1 cellular context compared by ENCODE assay signal in the genomic region with DNA sequence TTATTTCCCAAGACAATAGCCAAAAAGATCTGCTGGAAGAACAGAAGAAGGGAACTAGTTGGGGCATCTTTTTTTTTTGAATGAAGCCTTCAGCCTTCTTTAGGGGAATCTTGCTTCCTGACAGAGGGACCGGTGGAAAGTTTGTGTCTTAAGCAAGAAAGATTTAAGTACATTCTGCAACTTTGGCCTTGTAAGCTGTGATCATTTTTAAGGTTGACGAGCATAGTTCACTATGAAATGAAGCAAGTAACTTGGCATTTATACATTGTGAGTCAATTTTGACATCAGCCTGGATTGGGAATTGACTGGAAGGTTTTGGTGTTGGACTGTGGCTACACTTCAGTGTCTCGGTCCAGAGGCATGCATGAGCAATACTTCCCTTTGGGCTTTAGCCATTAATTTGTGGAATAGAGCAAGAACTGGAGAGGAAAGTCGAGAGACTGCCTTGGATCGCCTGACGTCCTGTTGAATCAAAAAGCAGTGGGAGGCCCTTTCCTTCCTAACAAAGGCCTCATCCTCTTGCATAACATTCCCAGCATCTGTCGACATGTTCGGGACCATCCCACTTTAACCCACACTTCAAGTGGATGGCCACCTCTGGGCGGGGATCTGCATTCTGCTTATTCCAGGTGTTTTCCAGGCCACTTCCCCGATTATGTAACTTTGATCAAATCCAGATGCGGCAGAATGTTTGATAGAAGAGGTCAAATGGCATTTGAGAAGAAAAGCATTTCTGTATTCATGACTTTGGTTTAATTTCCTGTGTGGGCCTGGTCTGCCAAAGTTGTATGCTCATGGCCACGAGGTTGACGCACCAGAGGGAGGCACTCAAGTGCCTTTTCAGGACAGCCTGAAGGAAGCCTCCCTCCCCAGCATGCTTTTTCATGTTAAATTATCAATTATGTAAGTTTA.
TF ChIP-seq lines count a peak whose summit lies in the region.

No MANE protein-coding gene starts in this region.

TF ChIP-seq in SK-N-SH, 30 proteins besides CTCF, POLR2A, EP300 and RAD21 (continued from another document):
- peak; percentile 62 for TF ChIP-seq MAX (IDR thresholded peaks at IDR 0.05; ENCODE audit: low read depth)
- TF ChIP-seq MXI1 (IDR thresholded peaks at IDR 0.05; ENCODE audit: low read depth, low read length): no peak
- peak; percentile 95 for TF ChIP-seq TCF12 (IDR thresholded peaks at IDR 0.05)
- TF ChIP-seq GATA2 (CRISPR knock-in tag; IDR thresholded peaks at IDR 0.05): no peak
- no peak for TF ChIP-seq RFX5 (IDR thresholded peaks at IDR 0.05; ENCODE audit: low read length)
- no peak; the same call in 1 of the 2 replicates for TF ChIP-seq USF1 (IDR thresholded peaks at IDR 0.05; ENCODE audit: borderline replicate concordance, low read depth)
- TF ChIP-seq, protein P1, sequence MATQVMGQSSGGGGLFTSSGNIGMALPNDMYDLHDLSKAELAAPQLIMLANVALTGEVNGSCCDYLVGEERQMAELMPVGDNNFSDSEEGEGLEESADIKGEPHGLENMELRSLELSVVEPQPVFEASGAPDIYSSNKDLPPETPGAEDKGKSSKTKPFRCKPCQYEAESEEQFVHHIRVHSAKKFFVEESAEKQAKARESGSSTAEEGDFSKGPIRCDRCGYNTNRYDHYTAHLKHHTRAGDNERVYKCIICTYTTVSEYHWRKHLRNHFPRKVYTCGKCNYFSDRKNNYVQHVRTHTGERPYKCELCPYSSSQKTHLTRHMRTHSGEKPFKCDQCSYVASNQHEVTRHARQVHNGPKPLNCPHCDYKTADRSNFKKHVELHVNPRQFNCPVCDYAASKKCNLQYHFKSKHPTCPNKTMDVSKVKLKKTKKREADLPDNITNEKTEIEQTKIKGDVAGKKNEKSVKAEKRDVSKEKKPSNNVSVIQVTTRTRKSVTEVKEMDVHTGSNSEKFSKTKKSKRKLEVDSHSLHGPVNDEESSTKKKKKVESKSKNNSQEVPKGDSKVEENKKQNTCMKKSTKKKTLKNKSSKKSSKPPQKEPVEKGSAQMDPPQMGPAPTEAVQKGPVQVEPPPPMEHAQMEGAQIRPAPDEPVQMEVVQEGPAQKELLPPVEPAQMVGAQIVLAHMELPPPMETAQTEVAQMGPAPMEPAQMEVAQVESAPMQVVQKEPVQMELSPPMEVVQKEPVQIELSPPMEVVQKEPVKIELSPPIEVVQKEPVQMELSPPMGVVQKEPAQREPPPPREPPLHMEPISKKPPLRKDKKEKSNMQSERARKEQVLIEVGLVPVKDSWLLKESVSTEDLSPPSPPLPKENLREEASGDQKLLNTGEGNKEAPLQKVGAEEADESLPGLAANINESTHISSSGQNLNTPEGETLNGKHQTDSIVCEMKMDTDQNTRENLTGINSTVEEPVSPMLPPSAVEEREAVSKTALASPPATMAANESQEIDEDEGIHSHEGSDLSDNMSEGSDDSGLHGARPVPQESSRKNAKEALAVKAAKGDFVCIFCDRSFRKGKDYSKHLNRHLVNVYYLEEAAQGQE (IDR thresholded peaks at IDR 0.05; ENCODE audit: low read depth, low read length): 0 out of 2 replicates have a peak, but pooled peaks have one; percentile 36
- TF ChIP-seq ZBTB33 (IDR thresholded peaks at IDR 0.05; ENCODE audit: borderline replicate concordance, low read depth): no peak
- no peak for TF ChIP-seq IRF3 (IDR thresholded peaks at IDR 0.05; ENCODE audit: low read depth, low read length)
- peak; percentile 12; the same call in 1 of the 2 replicates for TF ChIP-seq GABPA (IDR thresholded peaks at IDR 0.05; ENCODE audit: low read depth)
- 0 out of 2 replicates have a peak, but pooled peaks have one; percentile 54 for TF ChIP-seq TEAD4 (IDR thresholded peaks at IDR 0.05; ENCODE audit: borderline replicate concordance, insufficient read depth)
- TF ChIP-seq JUND (IDR thresholded peaks at IDR 0.05): peak; percentile 50
- 0 out of 2 replicates have a peak, but pooled peaks have one; percentile 27 for TF ChIP-seq SIN3A (IDR thresholded peaks at IDR 0.05; ENCODE audit: borderline replicate concordance, low read depth, low read length)
- no peak for TF ChIP-seq RCOR1 (IDR thresholded peaks at IDR 0.05; ENCODE audit: low read length)
- peak; percentile 62; the same call in 1 of the 2 replicates for TF ChIP-seq FOSL2 (IDR thresholded peaks at IDR 0.05; ENCODE audit: borderline replicate concordance, low read depth)
- TF ChIP-seq PBX3 (IDR thresholded peaks at IDR 0.05): peak; percentile 56; the same call in 1 of the 2 replicates
- no peak for TF ChIP-seq FOXJ3 (CRISPR knock-in tag; IDR thresholded peaks at IDR 0.05)
- TF ChIP-seq POLR2AphosphoS5 (IDR thresholded peaks at IDR 0.05; ENCODE audit: low read depth, low read length): no peak
- peak; percentile 45; the same call in 1 of the 2 replicates for TF ChIP-seq RXRA (IDR thresholded peaks at IDR 0.05; ENCODE audit: borderline replicate concordance, low read depth)
- no peak for TF ChIP-seq YY1 (IDR thresholded peaks at IDR 0.05; ENCODE audit: low read depth)
- no peak for TF ChIP-seq MEF2A (IDR thresholded peaks at IDR 0.05; ENCODE audit: borderline replicate concordance, low read depth)
- TF ChIP-seq ELF1 (IDR thresholded peaks at IDR 0.05): no peak
